Comparison of ENCODE assay signal across 8 cellular contexts in genomic region chr7:149240637-149241036, GRCh38. TPM values are rescaled to one million over a fixed set of nuclear protein-coding genes. Genes with fewer than 3 reads are reported as not detected.
DNase-seq lines count a peak whose midpoint lies in the region; ATAC-seq and TF ChIP-seq lines count a peak whose summit lies in the region.

No MANE protein-coding gene starts in this region.

- peak overlapping the region; percentile 83 for H3K27ac Mint-ChIP-seq in MCF 10A (ENCODE audit: low read depth, unreplicated experiment)

- H3K4me3 ChIP-seq in right atrium auricular region (peak overlapping the region; percentile 82 to 89), mesodermal cell (ENCODE audit: extremely low read depth, insufficient read depth, low read length, poor library complexity, severe bottlenecking) (peak overlapping the region; percentile 97), uterus (peak overlapping the region; percentile 90)

- TSS peak; percentile 64 for BruUV-seq in MCF 10A (replicated peaks; lab: Mats Ljungman, UMichigan)

- DNase-seq in right atrium auricular region (ENCODE audit: low spot score) (no peak), Right ventricle myocardium inferior (ENCODE audit: missing footprints) (no peak), MCF 10A (ENCODE audit: unreplicated experiment) (no peak), uterus (no peak), NCI-H510A treated with DMSO at 0.1 percent for 48 hours (lab: John Stamatoyannopoulos, UW) (no peak), NCI-H1105 treated with DMSO at 0.1 percent for 48 hours (lab: John Stamatoyannopoulos, UW) (no peak)

- H3K27me3 ChIP-seq in right atrium auricular region: no peaks in the 10 kb centered on the region
- no peaks in the 10 kb centered on the region for H3K27me3 ChIP-seq in uterus

- POLR2A ChIA-PET in MCF 10A (lab: Yijun Ruan, JAX): interaction anchor here (1.1 to 2.1 kb wide), 6 partner anchors 9 to 45 kb away, joined by 3 to 10 read pairs (median 4); partner anchors contain the start of gene ZNF282

- H3K4me3 Mint-ChIP-seq in MCF 10A (ENCODE audit: unreplicated experiment): peak overlapping the region; percentile 81

- peaks cover 0 to 4% of the 10 kb centered on the region in 2 donors for H3K9me3 ChIP-seq in right atrium auricular region
- H3K9me3 ChIP-seq in mesodermal cell (ENCODE audit: control insufficient read depth, low read length): no peaks in the 10 kb centered on the region
- no peaks in the 10 kb centered on the region for H3K9me3 ChIP-seq in uterus

- TF ChIP-seq POLR2A in uterus (IDR thresholded peaks at IDR 0.05): no peak

- H3K4me1 ChIP-seq in right atrium auricular region: peaks cover 0 to 20% of the 10 kb centered on the region in 2 donors
- peaks cover 4% of the 10 kb centered on the region for H3K4me1 ChIP-seq in mesodermal cell (ENCODE audit: control insufficient read depth, insufficient read depth, low read length, poor library complexity, severe bottlenecking)
- H3K4me1 ChIP-seq in uterus: peaks cover 3 to 11% of the 10 kb centered on the region in 2 donors

- 91 to 95% methylated on average over 4 to 5 of the region's 5 CpGs for WGBS in mesodermal cell (ENCODE audit: insufficient coverage in 2 of 2), 2 experiments

- H3K4me1 Mint-ChIP-seq in MCF 10A (ENCODE audit: insufficient read depth, unreplicated experiment): peaks cover 17% of the 10 kb centered on the region

- ATAC-seq in Right ventricle myocardium inferior: no peak
- ATAC-seq in HG03439 (IDR thresholded peaks at IDR 0.05; ENCODE audit: unreplicated experiment): no peak

- intact Hi-C loops in Right ventricle myocardium inferior (cut with DNase I): no loop called here
- intact Hi-C loops in MCF 10A (cut with micrococcal nuclease): no loop called here
- intact Hi-C loops in uterus (cut with DNase I; ENCODE audit: low total_unique reads): no loop called here

- H3K36me3 ChIP-seq in right atrium auricular region (no peaks in the 10 kb centered on the region), mesodermal cell (ENCODE audit: control insufficient read depth, insufficient read depth, low read length) (peaks cover 4% of the 10 kb centered on the region), uterus (no peaks in the 10 kb centered on the region)

- no peak for TF ChIP-seq CTCF in right atrium auricular region (IDR thresholded peaks at IDR 0.05)
- TF ChIP-seq CTCF in MCF 10A (IDR thresholded peaks at IDR 0.05; ENCODE audit: unreplicated experiment): no peak
- no peak for TF ChIP-seq CTCF in uterus (IDR thresholded peaks at IDR 0.05)

- no peaks in the 10 kb centered on the region for H3K27me3 Mint-ChIP-seq in MCF 10A (ENCODE audit: insufficient read depth, unreplicated experiment)

- peak overlapping the region in 1 of 2 donors; percentile 80 for H3K27ac ChIP-seq in right atrium auricular region
- no peak overlapping the region for H3K27ac ChIP-seq in mesodermal cell (ENCODE audit: low read depth, low read length, severe bottlenecking)
- H3K27ac ChIP-seq in uterus: no peak overlapping the region

- peaks cover 8% of the 10 kb centered on the region for H3K9me3 Mint-ChIP-seq in MCF 10A (ENCODE audit: unreplicated experiment)

- CTCF ChIA-PET in MCF 10A (lab: Yijun Ruan, JAX): interaction anchor here (0.7 to 1.8 kb wide), 10 partner anchors 8 to 260 kb away, joined by 3 to 5 read pairs (median 3); partner anchors contain the start of genes ZNF282 and ZNF783

- H3K36me3 Mint-ChIP-seq in MCF 10A (ENCODE audit: insufficient read depth, unreplicated experiment): no peaks in the 10 kb centered on the region

RNA-seq across cellular contexts. Expression of gene ZNF212, which starts 1.2 kb away (rescaled TPM):
- total RNA-seq in right atrium auricular region (1 to 10 TPM; 2.5 to 3.0 TPM), Right ventricle myocardium inferior (4.8 TPM), MCF 10A (2022) (10.5 and 14.7 TPM in 2 replicates), uterus (10 to 100 TPM in 1 of 4 donors, 1 to 10 TPM in 3; 2.9 to 14.1 (median 7.7) TPM)
- polyA plus RNA-seq in mesodermal cell (2013, experiment 1 of 2): 9.9 TPM
- polyA plus RNA-seq in mesodermal cell (2013, experiment 2 of 2): 7.2 TPM

RNA-seq across cellular contexts. Expression of gene ZNF783, which starts 21.4 kb away (rescaled TPM):
- total RNA-seq in right atrium auricular region (1 to 10 TPM; 3.7 to 5.1 TPM), Right ventricle myocardium inferior (4.3 TPM), MCF 10A (2022) (39.5 and 49.0 TPM in 2 replicates), uterus (10 to 100 TPM in 3 of 4 donors, 1 to 10 TPM in 1; 2.6 to 26.7 (median 19.3) TPM)
- polyA plus RNA-seq in mesodermal cell (2013, experiment 1 of 2): 7.6 TPM
- polyA plus RNA-seq in mesodermal cell (2013, experiment 2 of 2): 6.6 TPM

RNA-seq across cellular contexts. Expression of gene ZNF282, which starts 45.3 kb away (rescaled TPM):
- 10 to 100 TPM; 10.7 to 12.1 TPM for total RNA-seq in right atrium auricular region
- total RNA-seq in Right ventricle myocardium inferior: 13.2 TPM
- 43.9 and 46.4 TPM in 2 replicates for total RNA-seq in MCF 10A (2022)
- 23.1 TPM for polyA plus RNA-seq in mesodermal cell (2013, experiment 1 of 2)
- 19.1 TPM for polyA plus RNA-seq in mesodermal cell (2013, experiment 2 of 2)
- 10 to 100 TPM in 3 of 4 donors, 1 to 10 TPM in 1; 3.2 to 36.4 (median 24.1) TPM for total RNA-seq in uterus
